In the genomic region with DNA sequence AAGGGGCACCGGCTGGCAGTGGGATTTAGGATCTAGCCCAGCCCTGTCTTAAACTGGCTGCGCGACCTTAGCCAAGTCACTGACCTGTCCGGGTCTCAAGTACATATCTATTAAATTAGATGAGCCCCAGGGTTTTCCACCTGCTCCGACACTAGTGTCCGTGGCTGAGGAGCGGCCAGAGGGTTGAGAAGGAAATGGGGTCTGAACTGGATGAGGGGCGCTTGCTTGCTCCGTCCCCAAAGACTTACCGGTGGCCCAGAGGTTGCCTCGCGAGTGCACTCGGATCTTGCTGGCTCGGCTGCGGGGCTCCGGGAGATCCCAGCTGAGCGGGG, we compare ENCODE assay signal across 1 cellular context.
TF ChIP-seq lines count a peak whose summit lies in the region.

No MANE protein-coding gene starts in this region.

TF ChIP-seq in H1, 55 proteins besides CTCF, POLR2A, EP300 and RAD21:
- TF ChIP-seq POLR2AphosphoS5 (IDR thresholded peaks at IDR 0.05; ENCODE audit: low read depth, low read length) = no peak
- no peak for TF ChIP-seq KDM4A (IDR thresholded peaks at IDR 0.05; ENCODE audit: low read depth, low read length, severe bottlenecking)
- 0 out of 2 replicates have a peak, but pooled peaks have one; percentile 15 for TF ChIP-seq PHF8 (conservative IDR thresholded peaks at IDR 0.05; ENCODE audit: low read depth, low read length)
